ENCODE assay signal across 2 cellular contexts in genomic region chr1:11620924-11621323, GRCh38.
TF ChIP-seq lines count a peak whose summit lies in the region.

No MANE protein-coding gene starts in this region.

TF ChIP-seq in HepG2, 621 proteins besides CTCF, POLR2A, EP300 and RAD21:
- TF ChIP-seq CREM (IDR thresholded peaks at IDR 0.05) = no peak
- no peak for TF ChIP-seq CREM (CRISPR knock-in tag; IDR thresholded peaks at IDR 0.05)
- TF ChIP-seq ZNF629 (CRISPR knock-in tag; conservative IDR thresholded peaks at IDR 0.05) = peak; percentile 74

TF ChIP-seq in GM23338, 12 proteins besides CTCF, POLR2A, EP300 and RAD21:
- TF ChIP-seq POLR2AphosphoS5 (IDR thresholded peaks at IDR 0.05; ENCODE audit: low read depth) = no peak
- TF ChIP-seq, protein P1, sequence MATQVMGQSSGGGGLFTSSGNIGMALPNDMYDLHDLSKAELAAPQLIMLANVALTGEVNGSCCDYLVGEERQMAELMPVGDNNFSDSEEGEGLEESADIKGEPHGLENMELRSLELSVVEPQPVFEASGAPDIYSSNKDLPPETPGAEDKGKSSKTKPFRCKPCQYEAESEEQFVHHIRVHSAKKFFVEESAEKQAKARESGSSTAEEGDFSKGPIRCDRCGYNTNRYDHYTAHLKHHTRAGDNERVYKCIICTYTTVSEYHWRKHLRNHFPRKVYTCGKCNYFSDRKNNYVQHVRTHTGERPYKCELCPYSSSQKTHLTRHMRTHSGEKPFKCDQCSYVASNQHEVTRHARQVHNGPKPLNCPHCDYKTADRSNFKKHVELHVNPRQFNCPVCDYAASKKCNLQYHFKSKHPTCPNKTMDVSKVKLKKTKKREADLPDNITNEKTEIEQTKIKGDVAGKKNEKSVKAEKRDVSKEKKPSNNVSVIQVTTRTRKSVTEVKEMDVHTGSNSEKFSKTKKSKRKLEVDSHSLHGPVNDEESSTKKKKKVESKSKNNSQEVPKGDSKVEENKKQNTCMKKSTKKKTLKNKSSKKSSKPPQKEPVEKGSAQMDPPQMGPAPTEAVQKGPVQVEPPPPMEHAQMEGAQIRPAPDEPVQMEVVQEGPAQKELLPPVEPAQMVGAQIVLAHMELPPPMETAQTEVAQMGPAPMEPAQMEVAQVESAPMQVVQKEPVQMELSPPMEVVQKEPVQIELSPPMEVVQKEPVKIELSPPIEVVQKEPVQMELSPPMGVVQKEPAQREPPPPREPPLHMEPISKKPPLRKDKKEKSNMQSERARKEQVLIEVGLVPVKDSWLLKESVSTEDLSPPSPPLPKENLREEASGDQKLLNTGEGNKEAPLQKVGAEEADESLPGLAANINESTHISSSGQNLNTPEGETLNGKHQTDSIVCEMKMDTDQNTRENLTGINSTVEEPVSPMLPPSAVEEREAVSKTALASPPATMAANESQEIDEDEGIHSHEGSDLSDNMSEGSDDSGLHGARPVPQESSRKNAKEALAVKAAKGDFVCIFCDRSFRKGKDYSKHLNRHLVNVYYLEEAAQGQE (IDR thresholded peaks at IDR 0.05; ENCODE audit: unreplicated experiment) = no peak
- no peak for TF ChIP-seq ZNF114 (CRISPR knock-in tag; IDR thresholded peaks at IDR 0.05)
- TF ChIP-seq ZNF331 (CRISPR knock-in tag; IDR thresholded peaks at IDR 0.05; ENCODE audit: low read depth) = no peak
- TF ChIP-seq EZH2phosphoT487 (IDR thresholded peaks at IDR 0.05; ENCODE audit: unreplicated experiment) = no peak
- TF ChIP-seq CREB1 (CRISPR knock-in tag; IDR thresholded peaks at IDR 0.05; ENCODE audit: low read depth) = no peak
- no peak for TF ChIP-seq ETS1 (IDR thresholded peaks at IDR 0.05)
- TF ChIP-seq, protein P2, sequence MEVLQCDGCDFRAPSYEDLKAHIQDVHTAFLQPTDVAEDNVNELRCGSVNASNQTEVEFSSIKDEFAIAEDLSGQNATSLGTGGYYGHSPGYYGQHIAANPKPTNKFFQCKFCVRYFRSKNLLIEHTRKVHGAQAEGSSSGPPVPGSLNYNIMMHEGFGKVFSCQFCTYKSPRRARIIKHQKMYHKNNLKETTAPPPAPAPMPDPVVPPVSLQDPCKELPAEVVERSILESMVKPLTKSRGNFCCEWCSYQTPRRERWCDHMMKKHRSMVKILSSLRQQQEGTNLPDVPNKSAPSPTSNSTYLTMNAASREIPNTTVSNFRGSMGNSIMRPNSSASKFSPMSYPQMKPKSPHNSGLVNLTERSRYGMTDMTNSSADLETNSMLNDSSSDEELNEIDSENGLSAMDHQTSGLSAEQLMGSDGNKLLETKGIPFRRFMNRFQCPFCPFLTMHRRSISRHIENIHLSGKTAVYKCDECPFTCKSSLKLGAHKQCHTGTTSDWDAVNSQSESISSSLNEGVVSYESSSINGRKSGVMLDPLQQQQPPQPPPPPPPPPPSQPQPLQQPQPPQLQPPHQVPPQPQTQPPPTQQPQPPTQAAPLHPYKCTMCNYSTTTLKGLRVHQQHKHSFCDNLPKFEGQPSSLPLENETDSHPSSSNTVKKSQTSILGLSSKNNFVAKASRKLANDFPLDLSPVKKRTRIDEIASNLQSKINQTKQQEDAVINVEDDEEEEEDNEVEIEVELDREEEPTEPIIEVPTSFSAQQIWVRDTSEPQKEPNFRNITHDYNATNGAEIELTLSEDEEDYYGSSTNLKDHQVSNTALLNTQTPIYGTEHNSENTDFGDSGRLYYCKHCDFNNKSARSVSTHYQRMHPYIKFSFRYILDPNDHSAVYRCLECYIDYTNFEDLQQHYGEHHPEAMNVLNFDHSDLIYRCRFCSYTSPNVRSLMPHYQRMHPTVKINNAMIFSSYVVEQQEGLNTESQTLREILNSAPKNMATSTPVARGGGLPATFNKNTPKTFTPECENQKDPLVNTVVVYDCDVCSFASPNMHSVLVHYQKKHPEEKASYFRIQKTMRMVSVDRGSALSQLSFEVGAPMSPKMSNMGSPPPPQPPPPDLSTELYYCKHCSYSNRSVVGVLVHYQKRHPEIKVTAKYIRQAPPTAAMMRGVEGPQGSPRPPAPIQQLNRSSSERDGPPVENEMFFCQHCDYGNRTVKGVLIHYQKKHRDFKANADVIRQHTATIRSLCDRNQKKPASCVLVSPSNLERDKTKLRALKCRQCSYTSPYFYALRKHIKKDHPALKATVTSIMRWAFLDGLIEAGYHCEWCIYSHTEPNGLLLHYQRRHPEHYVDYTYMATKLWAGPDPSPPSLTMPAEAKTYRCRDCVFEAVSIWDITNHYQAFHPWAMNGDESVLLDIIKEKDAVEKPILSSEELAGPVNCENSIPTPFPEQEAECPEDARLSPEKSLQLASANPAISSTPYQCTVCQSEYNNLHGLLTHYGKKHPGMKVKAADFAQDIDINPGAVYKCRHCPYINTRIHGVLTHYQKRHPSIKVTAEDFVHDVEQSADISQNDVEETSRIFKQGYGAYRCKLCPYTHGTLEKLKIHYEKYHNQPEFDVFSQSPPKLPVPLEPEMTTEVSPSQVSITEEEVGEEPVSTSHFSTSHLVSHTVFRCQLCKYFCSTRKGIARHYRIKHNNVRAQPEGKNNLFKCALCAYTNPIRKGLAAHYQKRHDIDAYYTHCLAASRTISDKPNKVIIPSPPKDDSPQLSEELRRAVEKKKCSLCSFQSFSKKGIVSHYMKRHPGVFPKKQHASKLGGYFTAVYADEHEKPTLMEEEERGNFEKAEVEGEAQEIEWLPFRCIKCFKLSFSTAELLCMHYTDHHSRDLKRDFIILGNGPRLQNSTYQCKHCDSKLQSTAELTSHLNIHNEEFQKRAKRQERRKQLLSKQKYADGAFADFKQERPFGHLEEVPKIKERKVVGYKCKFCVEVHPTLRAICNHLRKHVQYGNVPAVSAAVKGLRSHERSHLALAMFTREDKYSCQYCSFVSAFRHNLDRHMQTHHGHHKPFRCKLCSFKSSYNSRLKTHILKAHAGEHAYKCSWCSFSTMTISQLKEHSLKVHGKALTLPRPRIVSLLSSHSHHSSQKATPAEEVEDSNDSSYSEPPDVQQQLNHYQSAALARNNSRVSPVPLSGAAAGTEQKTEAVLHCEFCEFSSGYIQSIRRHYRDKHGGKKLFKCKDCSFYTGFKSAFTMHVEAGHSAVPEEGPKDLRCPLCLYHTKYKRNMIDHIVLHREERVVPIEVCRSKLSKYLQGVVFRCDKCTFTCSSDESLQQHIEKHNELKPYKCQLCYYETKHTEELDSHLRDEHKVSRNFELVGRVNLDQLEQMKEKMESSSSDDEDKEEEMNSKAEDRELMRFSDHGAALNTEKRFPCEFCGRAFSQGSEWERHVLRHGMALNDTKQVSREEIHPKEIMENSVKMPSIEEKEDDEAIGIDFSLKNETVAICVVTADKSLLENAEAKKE (CRISPR knock-in tag; IDR thresholded peaks at IDR 0.05) = no peak
- TF ChIP-seq JUNB (IDR thresholded peaks at IDR 0.05; ENCODE audit: unreplicated experiment) = no peak
- no peak for TF ChIP-seq NANOG (IDR thresholded peaks at IDR 0.05; ENCODE audit: borderline replicate concordance)
- TF ChIP-seq EZH2 (IDR thresholded peaks at IDR 0.05; ENCODE audit: low read depth, unreplicated experiment) = no peak
- TF ChIP-seq STAT1 (IDR thresholded peaks at IDR 0.05; ENCODE audit: unreplicated experiment) = no peak
